Comparison of ENCODE assay signal across 32 cellular contexts in genomic region chrX:117095393-117095792, GRCh38.
"Had no signal": no experiment of that assay in that cellular context is flagged by ENCODE, and none has a peak within 500 bp of the region (broad histone marks: within the 10 kb centered on the region; RNA-seq: fewer than 3 reads in every experiment).

No MANE protein-coding gene starts in this region.

- H3K4me3 Mint-ChIP-seq: activated CD4-positive, alpha-beta memory T cell treated with anti-CD3 and anti-CD28 coated beads, Interleukin-2, amount 10 ng/mL, durations not matched to agents 7 days and 5 days; activated CD4-positive, alpha-beta T cell treated with anti-CD3 and anti-CD28 coated beads, Interleukin-2, amount 10 ng/mL, durations not matched to agents 7 days and 5 days; activated naive CD4-positive, alpha-beta T cell treated with anti-CD3 and anti-CD28 coated beads, Interleukin-2, amount 10 ng/mL, durations not matched to agents 7 days and 5 days; activated naive CD8-positive, alpha-beta T cell treated with anti-CD3 and anti-CD28 coated beads, Interleukin-2, amount 10 ng/mL, durations not matched to agents 7 days and 5 days; activated T-cell treated with anti-CD3 and anti-CD28 coated beads, Interleukin-2, amount 50 U/mL, for 24 hours; activated T-cell treated with anti-CD3 and anti-CD28 coated beads, Interleukin-2, amount 50 U/mL, for 72 hours; central memory CD8-positive, alpha-beta T cell; dendritic cell treated with granulocyte-macrophage colony-stimulating factor and Interleukin-4, amounts not matched to agents 40 ng/mL and 50 ng/mL, for 4 days; WTC11 had no signal

- H3K27me3 Mint-ChIP-seq: activated CD4-positive, alpha-beta memory T cell treated with anti-CD3 and anti-CD28 coated beads, Interleukin-2, amount 10 ng/mL, durations not matched to agents 7 days and 5 days; activated CD4-positive, alpha-beta T cell treated with anti-CD3 and anti-CD28 coated beads, Interleukin-2, amount 10 ng/mL, durations not matched to agents 7 days and 5 days; activated naive CD4-positive, alpha-beta T cell treated with anti-CD3 and anti-CD28 coated beads, Interleukin-2, amount 10 ng/mL, durations not matched to agents 7 days and 5 days; activated naive CD8-positive, alpha-beta T cell treated with anti-CD3 and anti-CD28 coated beads, Interleukin-2, amount 10 ng/mL, durations not matched to agents 7 days and 5 days; central memory CD8-positive, alpha-beta T cell; dendritic cell treated with granulocyte-macrophage colony-stimulating factor and Interleukin-4, amounts not matched to agents 40 ng/mL and 50 ng/mL, for 4 days had no signal

- FAIRE-seq: bronchial epithelial cell, TTC549 had no signal

- DNase-seq: activated CD4-positive, alpha-beta memory T cell treated with anti-CD3 and anti-CD28 coated beads, Interleukin-2, amount 10 ng/mL, durations not matched to agents 7 days and 5 days; activated CD4-positive, alpha-beta T cell treated with anti-CD3 and anti-CD28 coated beads for 1 hour; activated CD4-positive, alpha-beta T cell treated with anti-CD3 and anti-CD28 coated beads for 4 hours; activated CD4-positive, alpha-beta T cell treated with anti-CD3 and anti-CD28 coated beads, Interleukin-2, amount 10 ng/mL, durations not matched to agents 7 days and 5 days; activated CD4-positive, alpha-beta T cell treated with anti-CD3 and anti-CD28 coated beads, Interleukin-2, amount 50 U/mL, for 4 hours; activated CD8-positive, alpha-beta memory T cell treated with anti-CD3 and anti-CD28 coated beads, Interleukin-2, amount 50 U/mL, for 48 hours; activated gamma-delta T cell; activated naive CD4-positive, alpha-beta T cell; activated naive CD4-positive, alpha-beta T cell treated with anti-CD3 and anti-CD28 coated beads, Interleukin-2, amount 10 ng/mL, durations not matched to agents 7 days and 5 days; activated naive CD8-positive, alpha-beta T cell treated with anti-CD3 and anti-CD28 coated beads, Interleukin-2, amount 10 ng/mL, durations not matched to agents 7 days and 5 days; activated T-cell treated with anti-CD3 and anti-CD28 coated beads for 4 hours; activated T-cell treated with anti-CD3 and anti-CD28 coated beads, Interleukin-2, amount 50 U/mL, for 24 hours; activated T-cell treated with anti-CD3 and anti-CD28 coated beads, Interleukin-2, amount 50 U/mL, for 72 hours; brain microvascular endothelial cell; dorsolateral prefrontal cortex; effector memory CD4-positive, alpha-beta T cell; erythroblast; foreskin keratinocyte; gastrocnemius medialis; glutamatergic neuron; heart left ventricle; T-helper 2 cell had no signal

- H3K27ac ChIP-seq: ascending aorta, brain microvascular endothelial cell, coronary artery, dorsolateral prefrontal cortex, esophagus muscularis mucosa, foreskin keratinocyte, gastrocnemius medialis, heart left ventricle, VCaP had no signal

- H3K9me3 Mint-ChIP-seq: activated CD4-positive, alpha-beta memory T cell treated with anti-CD3 and anti-CD28 coated beads, Interleukin-2, amount 10 ng/mL, durations not matched to agents 7 days and 5 days; activated naive CD4-positive, alpha-beta T cell treated with anti-CD3 and anti-CD28 coated beads, Interleukin-2, amount 10 ng/mL, durations not matched to agents 7 days and 5 days; activated naive CD4-positive, alpha-beta T cell treated with anti-CD3 and anti-CD28 coated beads, Interleukin-2, amount 50 U/mL, for 72 hours; central memory CD8-positive, alpha-beta T cell; dendritic cell treated with granulocyte-macrophage colony-stimulating factor and Interleukin-4, amounts not matched to agents 40 ng/mL and 50 ng/mL, for 4 days had no signal

- H3K4me1 Mint-ChIP-seq: activated CD4-positive, alpha-beta memory T cell treated with anti-CD3 and anti-CD28 coated beads, Interleukin-2, amount 10 ng/mL, durations not matched to agents 7 days and 5 days; activated CD4-positive, alpha-beta T cell treated with anti-CD3 and anti-CD28 coated beads, Interleukin-2, amount 10 ng/mL, durations not matched to agents 7 days and 5 days; activated naive CD4-positive, alpha-beta T cell treated with anti-CD3 and anti-CD28 coated beads, Interleukin-2, amount 10 ng/mL, durations not matched to agents 7 days and 5 days; activated naive CD8-positive, alpha-beta T cell treated with anti-CD3 and anti-CD28 coated beads, Interleukin-2, amount 10 ng/mL, durations not matched to agents 7 days and 5 days; central memory CD8-positive, alpha-beta T cell; WTC11 had no signal

- H3K36me3 Mint-ChIP-seq: activated naive CD4-positive, alpha-beta T cell treated with anti-CD3 and anti-CD28 coated beads, Interleukin-2, amount 10 ng/mL, durations not matched to agents 7 days and 5 days; activated naive CD4-positive, alpha-beta T cell treated with anti-CD3 and anti-CD28 coated beads, Interleukin-2, amount 50 U/mL, for 72 hours; activated naive CD8-positive, alpha-beta T cell treated with anti-CD3 and anti-CD28 coated beads, Interleukin-2, amount 10 ng/mL, durations not matched to agents 7 days and 5 days; WTC11 had no signal

- H3K27me3 ChIP-seq: ascending aorta, brain microvascular endothelial cell, esophagus muscularis mucosa, foreskin keratinocyte, gastrocnemius medialis, heart left ventricle had no signal

- H3K4me1 ChIP-seq: ascending aorta, esophagus muscularis mucosa, foreskin keratinocyte, gastrocnemius medialis, heart left ventricle had no signal

- H3K36me3 ChIP-seq: ascending aorta, brain microvascular endothelial cell, esophagus muscularis mucosa, gastrocnemius medialis, heart left ventricle had no signal

- H3K9me3 ChIP-seq: ascending aorta, gastrocnemius medialis had no signal

- ATAC-seq: activated naive CD4-positive, alpha-beta T cell treated with anti-CD3 and anti-CD28 coated beads, Interleukin-2, amount 50 U/mL, for 72 hours; activated T-cell treated with anti-CD3 and anti-CD28 coated beads, Interleukin-2, amount 50 U/mL, for 72 hours; foreskin keratinocyte; gastrocnemius medialis; heart left ventricle; WTC11 had no signal

- H3K27ac Mint-ChIP-seq: activated CD4-positive, alpha-beta memory T cell treated with anti-CD3 and anti-CD28 coated beads, Interleukin-2, amount 10 ng/mL, durations not matched to agents 7 days and 5 days; activated CD4-positive, alpha-beta T cell treated with anti-CD3 and anti-CD28 coated beads, Interleukin-2, amount 10 ng/mL, durations not matched to agents 7 days and 5 days; activated naive CD4-positive, alpha-beta T cell treated with anti-CD3 and anti-CD28 coated beads, Interleukin-2, amount 10 ng/mL, durations not matched to agents 7 days and 5 days; activated naive CD4-positive, alpha-beta T cell treated with anti-CD3 and anti-CD28 coated beads, Interleukin-2, amount 50 U/mL, for 72 hours; activated naive CD8-positive, alpha-beta T cell treated with anti-CD3 and anti-CD28 coated beads, Interleukin-2, amount 10 ng/mL, durations not matched to agents 7 days and 5 days; activated T-cell treated with anti-CD3 and anti-CD28 coated beads, Interleukin-2, amount 50 U/mL, for 24 hours; activated T-cell treated with anti-CD3 and anti-CD28 coated beads, Interleukin-2, amount 50 U/mL, for 72 hours; dendritic cell treated with granulocyte-macrophage colony-stimulating factor and Interleukin-4, amounts not matched to agents 40 ng/mL and 50 ng/mL, for 4 days; WTC11 had no signal

- H3K4me3 ChIP-seq: ascending aorta, coronary artery, dorsolateral prefrontal cortex, esophagus muscularis mucosa, gastrocnemius medialis, heart left ventricle had no signal
